ENCODE assay signal across 15 cellular contexts in genomic region chr2:215052404-215052803, GRCh38.
A peak's percentile ranks its signal among the peaks of the same experiment; 100 is the strongest.
DNase-seq lines count a peak whose midpoint lies in the region; TF ChIP-seq lines count a peak whose summit lies in the region.
"Had no signal": no experiment of that assay in that cellular context is flagged by ENCODE, and none has a peak within 500 bp of the region (broad histone marks: within the 10 kb centered on the region; RNA-seq: fewer than 3 reads in every experiment).

No MANE protein-coding gene starts in this region.

- H3K4me1 ChIP-seq in mammary epithelial cell (ENCODE audit: insufficient read depth, low read length) (peaks cover 7% of the 10 kb centered on the region), A673 (ENCODE audit: insufficient read depth, low read length, poor library complexity, severe bottlenecking) (no peaks in the 10 kb centered on the region)
- H3K4me1 ChIP-seq: BLaER1, Caco-2 had no signal

- WGBS in mammary epithelial cell (ENCODE audit: low coverage, missing lambda C conversion rate): 97% methylated on average over 3 of the region's 3 CpGs

- H3K36me3 ChIP-seq in mammary epithelial cell (ENCODE audit: insufficient read depth, low read length) (no peaks in the 10 kb centered on the region), A673 (ENCODE audit: insufficient read depth, low read length, poor library complexity, severe bottlenecking) (no peaks in the 10 kb centered on the region)
- H3K36me3 ChIP-seq: BLaER1 had no signal

- intact Hi-C loops in mammary epithelial cell (cut with micrococcal nuclease) (no loop called here), A673 (cut with micrococcal nuclease; ENCODE audit: unreplicated experiment) (no loop called here)

- DNase-seq in mammary epithelial cell: peak; percentile 8
- DNase-seq in epithelial cell of esophagus (ENCODE audit: low read depth): peak; percentile 87
- peak; percentile 24 for DNase-seq in foreskin melanocyte
- no peak for DNase-seq in A673 (ENCODE audit: low spot score)
- DNase-seq in NCI-H2227 treated with DMSO at 0.1 percent for 48 hours (lab: John Stamatoyannopoulos, UW): no peak
- DNase-seq in NCI-H187 (lab: John Stamatoyannopoulos, UW): no peak
- DNase-seq: Caco-2; CD4-positive, CD25-positive, alpha-beta regulatory T cell; CD8-positive, alpha-beta T cell; DMS153; DND-41; H9 had no signal

- dilution Hi-C loops in mammary epithelial cell (cut with HindIII; ENCODE audit: low sequenced_read_pairs): no loop called here

- TF ChIP-seq CTCF in mammary epithelial cell (conservative IDR thresholded peaks at IDR 0.05 in 1 of 2, IDR thresholded peaks at IDR 0.05 in 1 of 2; ENCODE audit: extremely low read depth in 1 of 2, insufficient read depth in 1 of 2, low read depth in 1 of 2, low read length in 2 of 2) (no peak), epithelial cell of esophagus (IDR thresholded peaks at IDR 0.05; ENCODE audit: insufficient read depth, low read depth, low read length, missing control alignments) (no peak), A673 (conservative IDR thresholded peaks at IDR 0.05; ENCODE audit: low read depth, low read length) (no peak)

- no peak overlapping the region for H2AFZ ChIP-seq in mammary epithelial cell (ENCODE audit: low read depth, low read length)
- H2AFZ ChIP-seq: GM23338 had no signal

- no TSS peak for BruUV-seq in mammary epithelial cell (replicated peaks; lab: Mats Ljungman, UMichigan)
- no TSS peak for BruUV-seq in A673 (replicated peaks; lab: Mats Ljungman, UMichigan)

- in situ Hi-C loops in mammary epithelial cell (cut with MboI; ENCODE audit: low sequenced_read_pairs in 2 of 2): no loop called here

- H3K27me3 ChIP-seq in mammary epithelial cell (ENCODE audit: insufficient read depth, low read length): no peaks in the 10 kb centered on the region
- no peaks in the 10 kb centered on the region for H3K27me3 ChIP-seq in A673 (replicated peaks; ENCODE audit: insufficient read depth, low read depth, low read length, poor library complexity)
- H3K27me3 ChIP-seq: BLaER1 had no signal

- CTCF ChIA-PET in mammary epithelial cell (lab: Charles Lee; ENCODE audit: low non-redundant PET) (no interaction called here), A673 (lab: Charles Lee) (no interaction called here)

- H3K4me2 ChIP-seq in mammary epithelial cell (ENCODE audit: insufficient read depth, low read depth, low read length): no peak overlapping the region
- H3K4me2 ChIP-seq: BLaER1, GM23338 had no signal

- H3K27ac ChIP-seq in mammary epithelial cell (ENCODE audit: insufficient read depth, low read depth, low read length) (no peak overlapping the region), A673 (ENCODE audit: low read depth, low read length, poor library complexity, severe bottlenecking) (no peak overlapping the region)
- H3K27ac ChIP-seq: BLaER1, C4-2B had no signal

- POLR2A ChIA-PET in A673 (lab: Charles Lee; ENCODE audit: low non-redundant PET): no interaction called here

- no peak overlapping the region for H3K9ac ChIP-seq in mammary epithelial cell (ENCODE audit: insufficient read depth, low read length)
- H3K9ac ChIP-seq: BLaER1 had no signal

- peaks cover under 1% of the 10 kb centered on the region for H3K9me3 ChIP-seq in mammary epithelial cell (replicated peaks; ENCODE audit: insufficient read depth, low read length)
- H3K9me3 ChIP-seq in A673 (ENCODE audit: low read depth, low read length, poor library complexity, severe bottlenecking): no peaks in the 10 kb centered on the region
- H3K9me3 ChIP-seq: Caco-2 had no signal

- H4K20me1 ChIP-seq in mammary epithelial cell (ENCODE audit: insufficient read depth, low read length): no peaks in the 10 kb centered on the region
- H4K20me1 ChIP-seq: BLaER1 had no signal

- no peaks in the 10 kb centered on the region for H3K79me2 ChIP-seq in mammary epithelial cell (ENCODE audit: insufficient read depth, low read length)

- no peak overlapping the region for H3K4me3 ChIP-seq in mammary epithelial cell (replicated peaks in 1 of 3; ENCODE audit: insufficient read depth in 1 of 3, low read depth in 2 of 3, low read length in 3 of 3)
- H3K4me3 ChIP-seq in epithelial cell of esophagus (ENCODE audit: low read length): no peak overlapping the region
- no peak overlapping the region for H3K4me3 ChIP-seq in A673 (ENCODE audit: low read depth, low read length, poor library complexity, severe bottlenecking)
- H3K4me3 ChIP-seq: BLaER1, GM23338 had no signal

Comparison
In these comparisons a context has a peak if more than half of its experiments do, and no peak if none do; other contexts are left out.
1. DNase-seq: peak in mammary epithelial cell (single experiment), epithelial cell of esophagus (single experiment) and foreskin melanocyte (single experiment); none in A673 (single experiment), NCI-H2227 treated with DMSO at 0.1 percent for 48 hours (single experiment) and NCI-H187 (0 of 2).